ENCODE assay signal across 14 cellular contexts in genomic region chr16:12426122-12426521, GRCh38.
A peak's percentile ranks its signal among the peaks of the same experiment; 100 is the strongest.
DNase-seq lines count a peak whose midpoint lies in the region; ATAC-seq and TF ChIP-seq lines count a peak whose summit lies in the region.
"Had no signal": no experiment of that assay in that cellular context is flagged by ENCODE, and none has a peak within 500 bp of the region (broad histone marks: within the 10 kb centered on the region; RNA-seq: fewer than 3 reads in every experiment).

No MANE protein-coding gene starts in this region.

- TF ChIP-seq CTCF in choroid plexus epithelial cell (conservative IDR thresholded peaks at IDR 0.05; ENCODE audit: low read depth, low read length), result no peak
- TF ChIP-seq CTCF in osteocyte (IDR thresholded peaks at IDR 0.05), result no peak

- intact Hi-C loops in sciatic nerve (cut with DNase I), result no loop called here

- peak; percentile 24 for DNase-seq in GM04504 (ENCODE audit: low read depth)
- DNase-seq in NCI-H524 treated with DMSO at 0.1 percent for 48 hours (lab: John Stamatoyannopoulos, UW), result peak; percentile 99
- peak; percentile 21 for DNase-seq in choroid plexus epithelial cell (ENCODE audit: low read depth)
- DNase-seq in osteocyte (ENCODE audit: extremely low spot score, unreplicated experiment), result no peak
- no peak for DNase-seq in kidney glomerular epithelial cell (lab: John Stamatoyannopoulos, UW)
- no peak for DNase-seq in sciatic nerve (ENCODE audit: low spot score)
- DNase-seq in DMS53 treated with DMSO at 0.1 percent for 48 hours (lab: John Stamatoyannopoulos, UW; ENCODE audit: unreplicated experiment), result no peak
- DNase-seq: Caco-2; effector memory CD4-positive, alpha-beta T cell; MV-4-11; naive B cell; stimulated activated CD4-positive, alpha-beta T cell treated with anti-CD3 and anti-CD28 coated beads, Interleukin-12 subunit alpha, Interleukin-12 subunit beta, amount 100 ng/mL, for 4 hours; T-helper 2 cell had no signal

- no peak for ATAC-seq in GM21526 (IDR thresholded peaks at IDR 0.05; ENCODE audit: low FRiP score, unreplicated experiment)
- ATAC-seq in sciatic nerve, result no peak

- H3K4me3 ChIP-seq in choroid plexus epithelial cell (ENCODE audit: low read depth, low read length), result no peak overlapping the region

- H3K36me3 Mint-ChIP-seq in osteocyte (ENCODE audit: unreplicated experiment), result peaks cover 5% of the 10 kb centered on the region

- no peaks in the 10 kb centered on the region for H3K9me3 Mint-ChIP-seq in osteocyte (ENCODE audit: unreplicated experiment)

- no peaks in the 10 kb centered on the region for H3K27me3 Mint-ChIP-seq in osteocyte (ENCODE audit: unreplicated experiment)
- H3K27me3 Mint-ChIP-seq: naive B cell had no signal

- no peak overlapping the region for H3K4me3 Mint-ChIP-seq in osteocyte (ENCODE audit: unreplicated experiment)

- peaks cover 18% of the 10 kb centered on the region for H3K4me1 Mint-ChIP-seq in osteocyte (ENCODE audit: unreplicated experiment)

- peak overlapping the region; percentile 67 for H3K27ac Mint-ChIP-seq in osteocyte (ENCODE audit: unreplicated experiment)

Comparison
In these comparisons a context has a peak if more than half of its experiments do, and no peak if none do; other contexts are left out.
1. DNase-seq: peak in GM04504 (single experiment), NCI-H524 treated with DMSO at 0.1 percent for 48 hours (single experiment) and choroid plexus epithelial cell (single experiment); none in osteocyte (single experiment), kidney glomerular epithelial cell (single experiment), sciatic nerve (single experiment) and DMS53 treated with DMSO at 0.1 percent for 48 hours (single experiment).